2 cellular contexts compared by ENCODE assay signal in genomic region chr1:64482128-64482527, GRCh38.
TF ChIP-seq lines count a peak whose summit lies in the region.

No MANE protein-coding gene starts in this region.

TF ChIP-seq in H1, 55 proteins besides CTCF, POLR2A, EP300 and RAD21 (continued from another document):
- TF ChIP-seq HDAC6 (IDR thresholded peaks at IDR 0.05; ENCODE audit: low read depth, low read length) = no peak
- TF ChIP-seq CBX8 (IDR thresholded peaks at IDR 0.05; ENCODE audit: borderline replicate concordance, low read depth, low read length) = no peak
- no peak for TF ChIP-seq USF2 (IDR thresholded peaks at IDR 0.05; ENCODE audit: low read length)
- peak; percentile 42; the same call in 1 of the 2 replicates for TF ChIP-seq E2F6 (IDR thresholded peaks at IDR 0.05)
- no peak for TF ChIP-seq ZNF274 (IDR thresholded peaks at IDR 0.05; ENCODE audit: borderline replicate concordance, extremely low read depth, low read length)
- TF ChIP-seq BRCA1 (IDR thresholded peaks at IDR 0.05; ENCODE audit: low read depth, low read length) = no peak
- no peak for TF ChIP-seq HDAC2 (IDR thresholded peaks at IDR 0.05; ENCODE audit: borderline replicate concordance in 1 of 2, low read depth in 2 of 2, low read length in 2 of 2)

TF ChIP-seq in neural cell, 6 proteins besides CTCF, POLR2A, EP300 and RAD21 (continued from another document):
- TF ChIP-seq MXI1 (conservative IDR thresholded peaks at IDR 0.05; ENCODE audit: poor library complexity, severe bottlenecking) = no peak
- TF ChIP-seq REST (IDR thresholded peaks at IDR 0.05; ENCODE audit: borderline replicate concordance) = no peak
- no peak for TF ChIP-seq TAF1 (IDR thresholded peaks at IDR 0.05; ENCODE audit: low read depth)
- TF ChIP-seq EZH2 (IDR thresholded peaks at IDR 0.05; ENCODE audit: borderline replicate concordance, insufficient read depth, low read length, poor library complexity, severe bottlenecking) = no peak
